ENCODE assay signal across 12 cellular contexts in the genomic region with DNA sequence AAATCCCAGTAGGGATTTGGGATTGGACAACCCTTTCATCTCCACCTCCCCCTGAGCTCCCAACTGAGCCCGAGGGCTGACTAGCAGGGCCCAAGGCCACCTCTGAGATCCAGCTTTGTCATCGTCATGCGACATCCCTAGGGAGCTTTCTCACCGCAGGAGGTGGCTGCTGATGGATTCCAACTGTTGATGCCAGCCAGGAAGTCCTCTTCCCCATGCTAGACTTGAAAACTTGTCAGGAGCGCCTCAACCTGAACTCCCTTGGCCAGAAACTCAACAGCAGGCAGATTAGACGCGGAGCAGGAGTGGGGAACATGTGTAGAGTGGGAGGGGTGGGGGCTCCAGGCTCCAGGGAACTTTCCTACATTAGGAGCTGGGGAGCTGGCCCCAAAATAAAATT. TPM values are rescaled to one million over a fixed set of nuclear protein-coding genes. Genes with fewer than 3 reads are reported as not detected.
A peak's percentile ranks its signal among the peaks of the same experiment; 100 is the strongest.
DNase-seq lines count a peak whose midpoint lies in the region; ATAC-seq and TF ChIP-seq lines count a peak whose summit lies in the region.
"Had no signal": no experiment of that assay in that cellular context is flagged by ENCODE, and none has a peak within 500 bp of the region (broad histone marks: within the 10 kb centered on the region; RNA-seq: fewer than 3 reads in every experiment).

No MANE protein-coding gene starts in this region.

- no peaks in the 10 kb centered on the region for H3K79me2 ChIP-seq in OCI-LY1 (ENCODE audit: insufficient read depth, low read length)

- H3K4me1 ChIP-seq in OCI-LY1 (ENCODE audit: insufficient read depth, low read length, severe bottlenecking) (peaks cover 41% of the 10 kb centered on the region), gastroesophageal sphincter (peaks cover 0 to 9% (median 0%) of the 10 kb centered on the region in 3 donors)
- H3K4me1 ChIP-seq: prostate gland had no signal

- no peak overlapping the region for H2AFZ ChIP-seq in OCI-LY1 (ENCODE audit: low read length)

- no peaks in the 10 kb centered on the region for H3K27me3 ChIP-seq in OCI-LY1 (ENCODE audit: insufficient read depth, low read length)
- H3K27me3 ChIP-seq in gastroesophageal sphincter, result no peaks in the 10 kb centered on the region

- H3K27ac ChIP-seq in OCI-LY1 (ENCODE audit: low read depth, low read length, poor library complexity, severe bottlenecking) (peak overlapping the region; percentile 90), gastroesophageal sphincter (peak overlapping the region in 3 of 4 donors; percentile 53 to 72 (median 69))
- H3K27ac ChIP-seq: prostate gland had no signal

- H3K9me3 ChIP-seq in OCI-LY1 (ENCODE audit: low read length) (no peaks in the 10 kb centered on the region), gastroesophageal sphincter (no peaks in the 10 kb centered on the region)
- H3K9me3 ChIP-seq: prostate gland had no signal

- H3K36me3 ChIP-seq in OCI-LY1 (ENCODE audit: insufficient read depth, low read length), result no peaks in the 10 kb centered on the region
- H3K36me3 ChIP-seq in gastroesophageal sphincter, result no peaks in the 10 kb centered on the region
- H3K36me3 ChIP-seq: prostate gland had no signal

- TF ChIP-seq CTCF in OCI-LY1 (IDR thresholded peaks at IDR 0.05; ENCODE audit: low read length) (no peak), gastroesophageal sphincter (IDR thresholded peaks at IDR 0.05) (no peak)

- no CpG with 5 or more reads among the region's 7 CpGs for WGBS in gastroesophageal sphincter (ENCODE audit: low coverage in 1 of 2), 2 donors

- H4K20me1 ChIP-seq in OCI-LY1 (ENCODE audit: insufficient read depth, low read length), result no peaks in the 10 kb centered on the region

- no peak for TF ChIP-seq EP300 in gastroesophageal sphincter (IDR thresholded peaks at IDR 0.05)

- DNase-seq in NCI-H510A treated with DMSO at 0.1 percent for 48 hours (lab: John Stamatoyannopoulos, UW), result peak; percentile 74
- DNase-seq in NCI-H510A (lab: John Stamatoyannopoulos, UW), result no peak
- no peak for DNase-seq in sciatic nerve (ENCODE audit: low spot score)
- no peak for DNase-seq in posterior cingulate gyrus
- DNase-seq: effector CD8-positive, alpha-beta T cell; NCI-H1048; T-helper 9 cell had no signal

- intact Hi-C loops in sciatic nerve (cut with DNase I), result no loop called here
- intact Hi-C loops in posterior cingulate gyrus (cut with DNase I), result no loop called here

- TF ChIP-seq POLR2A in gastroesophageal sphincter (IDR thresholded peaks at IDR 0.05), result no peak

- H3F3A ChIP-seq in OCI-LY1 (ENCODE audit: insufficient read depth, low read length), result no peaks in the 10 kb centered on the region

- peak overlapping the region; percentile 51; the same call in 1 of the 2 replicates for H3K9ac ChIP-seq in OCI-LY1 (ENCODE audit: low read length)

- H3K9me2 ChIP-seq in OCI-LY1 (ENCODE audit: low read depth, low read length), result no peaks in the 10 kb centered on the region

- ATAC-seq in gastroesophageal sphincter (peak; percentile 7), sciatic nerve (peak; percentile 8), HG02840 (IDR thresholded peaks at IDR 0.05; ENCODE audit: low FRiP score, unreplicated experiment) (no peak), HG02970 (IDR thresholded peaks at IDR 0.05; ENCODE audit: low FRiP score, unreplicated experiment) (no peak)

- H3K4me2 ChIP-seq in OCI-LY1 (ENCODE audit: low read length), result peak overlapping the region; percentile 71; the same call in 1 of the 2 replicates

- H3K4me3 ChIP-seq in OCI-LY1 (ENCODE audit: low read depth, low read length, poor library complexity, severe bottlenecking) (no peak overlapping the region), gastroesophageal sphincter (no peak overlapping the region)
- H3K4me3 ChIP-seq: prostate gland had no signal

RNA-seq across cellular contexts. Expression of gene EMILIN2, which starts 34.3 kb away (rescaled TPM):
- 10 to 100 TPM; 11.2 to 20.9 (median 17.0) TPM for total RNA-seq in gastroesophageal sphincter
- total RNA-seq in sciatic nerve, result 25.1 TPM

Comparison
In these comparisons a context has a peak if more than half of its experiments do, and no peak if none do; other contexts are left out.
1. ATAC-seq: peak in gastroesophageal sphincter (single experiment) and sciatic nerve (single experiment); none in HG02840 (single experiment) and HG02970 (single experiment).